Comparison of ENCODE assay signal across 8 cellular contexts in the genomic region with DNA sequence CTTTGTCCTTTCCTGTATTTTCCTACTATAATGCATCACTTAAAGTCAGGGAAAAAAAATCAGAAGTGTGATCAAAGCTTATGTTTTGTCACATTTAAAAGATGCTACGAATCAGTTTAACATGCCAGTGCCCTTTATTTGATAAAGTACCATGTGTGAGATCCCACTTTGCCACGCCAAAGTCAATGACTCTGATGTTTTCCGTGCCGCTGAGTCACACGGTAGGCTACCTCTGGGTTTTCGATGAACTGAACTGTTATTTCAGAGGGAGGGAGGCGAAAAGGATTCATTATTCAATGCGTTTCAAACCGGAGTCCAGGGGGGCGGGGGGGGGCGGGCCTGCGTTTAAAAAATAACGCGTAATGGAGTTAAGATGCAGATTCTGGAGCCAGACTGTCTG.
DNase-seq lines count a peak whose midpoint lies in the region; ATAC-seq, FAIRE-seq and TF ChIP-seq lines count a peak whose summit lies in the region.

No MANE protein-coding gene starts in this region.

- no peak for FAIRE-seq in GM12878 (lab: Jason Lieb, UNC)

- no peak overlapping the region for H2BK120ac ChIP-seq in H9 (ENCODE audit: low read depth, low read length, poor library complexity, severe bottlenecking)

- H3K79me2 ChIP-seq in ACC112 (ENCODE audit: control insufficient read depth, insufficient read depth, low read length, unreplicated experiment) (no peaks in the 10 kb centered on the region), H9 (ENCODE audit: insufficient read depth, low read length) (no peaks in the 10 kb centered on the region), GM12878 (ENCODE audit: control insufficient read depth, insufficient read depth, low read length) (no peaks in the 10 kb centered on the region)

- H2BK20ac ChIP-seq in H9 (ENCODE audit: low read depth, low read length, poor library complexity, severe bottlenecking): no peak overlapping the region

- DNase-seq in H9: no peak
- DNase-seq in GM12878 (ENCODE audit: low read depth, low spot score): no peak
- no peak for DNase-seq in mesothelial cell of epicardium (ENCODE audit: low spot score in 2 of 2, unreplicated experiment in 2 of 2)
- DNase-seq in lower leg skin (ENCODE audit: low spot score in 2 of 2): no peak
- DNase-seq in NCI-H1694 treated with DMSO at 0.1 percent for 48 hours (lab: John Stamatoyannopoulos, UW): no peak
- DNase-seq in effector CD4-positive, alpha-beta T cell: no peak
- DNase-seq in NCI-H1105 treated with DMSO at 0.1 percent for 48 hours (lab: John Stamatoyannopoulos, UW): no peak

- H3K27ac ChIP-seq in ACC112 (ENCODE audit: low read depth, low read length) (peak overlapping the region; percentile 55), H9 (ENCODE audit: insufficient read length, low read depth, low read length) (no peak overlapping the region), GM12878 (ENCODE audit: control insufficient read depth, insufficient read depth) (no peak overlapping the region)

- POLR2A ChIA-PET in GM12878 (lab: Charles Lee): no interaction called here

- H2AFZ ChIP-seq in ACC112 (ENCODE audit: low read length, unreplicated experiment) (peak overlapping the region; percentile 87), H9 (ENCODE audit: low read length) (no peak overlapping the region), GM12878 (ENCODE audit: control insufficient read depth, low read depth, low read length) (peak overlapping the region; percentile 59)

- H3K79me1 ChIP-seq in H9 (ENCODE audit: insufficient read depth, low read depth, low read length, poor library complexity, severe bottlenecking): no peaks in the 10 kb centered on the region

- TF ChIP-seq CTCF in H9 (conservative IDR thresholded peaks at IDR 0.05): no peak
- no peak for TF ChIP-seq CTCF in GM12878 (IDR thresholded peaks at IDR 0.05 in 2 of 3, conservative IDR thresholded peaks at IDR 0.05 in 1 of 3; ENCODE audit: control insufficient read depth in 2 of 3, extremely low read depth in 1 of 3, insufficient read depth in 1 of 3, low read depth in 3 of 3, low read length in 3 of 3)
- TF ChIP-seq CTCF in mesothelial cell of epicardium (IDR thresholded peaks at IDR 0.05; ENCODE audit: unreplicated experiment): no peak
- no peak for TF ChIP-seq CTCF in lower leg skin (IDR thresholded peaks at IDR 0.05)

- H3K14ac ChIP-seq in H9 (ENCODE audit: insufficient read depth, low read length): peak overlapping the region; percentile 28; the same call in 1 of the 2 replicates

- H4K5ac ChIP-seq in H9 (ENCODE audit: insufficient read length, low read depth, low read length): no peak overlapping the region

- WGBS in H9 (ENCODE audit: extremely low coverage, insufficient read length, low lambda C conversion rate): no CpG with 5 or more reads among the region's 14 CpGs
- 1% methylated on average over 14 of the region's 14 CpGs for WGBS in GM12878 (ENCODE audit: insufficient coverage, insufficient replicate concordance, low lambda C conversion rate, missing lambda C conversion rate)
- WGBS in lower leg skin, 2 donors: 4 to 6% methylated on average over 14 of the region's 14 CpGs

- intact Hi-C loops in GM12878 (cut with micrococcal nuclease; ENCODE audit: unreplicated experiment) (loop anchor here (5.0 kb wide), 1 partner anchor 104 kb away; no protein-coding TSS in a partner anchor), lower leg skin (cut with DNase I; ENCODE audit: low total_unique reads) (no loop called here)

- CTCF ChIA-PET in GM12878 (lab: Yijun Ruan, JAX): interaction anchor here (1.3 kb wide), 1 partner anchor 15 kb away, joined by 5 read pairs; no protein-coding TSS in a partner anchor

- TF ChIP-seq EP300 in GM12878 (IDR thresholded peaks at IDR 0.05; ENCODE audit: borderline replicate concordance in 1 of 2, control insufficient read depth in 1 of 2, low read depth in 2 of 2, low read length in 2 of 2): no peak

- H3K36me3 ChIP-seq in ACC112 (ENCODE audit: insufficient read depth, low read length) (no peaks in the 10 kb centered on the region), GM12878 (ENCODE audit: control insufficient read depth in 2 of 2, insufficient read depth in 2 of 2, low read length in 1 of 2) (no peaks in the 10 kb centered on the region)

- BruUV-seq in GM12878 (replicated peaks; lab: Mats Ljungman, UMichigan): no TSS peak

- RAD21 ChIA-PET in GM12878 (lab: Charles Lee; ENCODE audit: unreplicated experiment): interaction anchor here (1.2 to 1.4 kb wide), 2 partner anchors 14 to 107 kb away, joined by 3 to 4 read pairs; no protein-coding TSS in a partner anchor

- in situ Hi-C loops in GM12878 (cut with MboI): no loop called here

- ATAC-seq in GM12878: no peak; the same call in 2 of the 3 replicates

- no peak overlapping the region for H4K8ac ChIP-seq in H9 (replicated peaks; ENCODE audit: insufficient read length, low read depth, low read length)

- no peak overlapping the region for H3K23ac ChIP-seq in H9 (ENCODE audit: insufficient read length, low read depth, low read length)

- no peaks in the 10 kb centered on the region for H3K9me3 ChIP-seq in H9 (ENCODE audit: control insufficient read depth, low read depth, low read length)
- peaks cover 1% of the 10 kb centered on the region for H3K9me3 ChIP-seq in GM12878 (replicated peaks; ENCODE audit: control insufficient read depth, insufficient read depth, low read length)

- H3K4me3 Mint-ChIP-seq in H9 (peak overlapping the region; percentile 53 to 72), mesothelial cell of epicardium (peak overlapping the region; percentile 65)

- TF ChIP-seq POLR2A in GM12878 (IDR thresholded peaks at IDR 0.05; ENCODE audit: low read depth, low read length) (no peak), lower leg skin (IDR thresholded peaks at IDR 0.05) (no peak)

- H4K20me1 ChIP-seq in H9 (ENCODE audit: control insufficient read depth, insufficient read depth, insufficient read length) (no peaks in the 10 kb centered on the region), GM12878 (ENCODE audit: control insufficient read depth, insufficient read depth) (no peaks in the 10 kb centered on the region)

- H3K9me3 Mint-ChIP-seq in H9 (no peaks in the 10 kb centered on the region), mesothelial cell of epicardium (no peaks in the 10 kb centered on the region)

- no peak overlapping the region for H2BK5ac ChIP-seq in H9 (ENCODE audit: insufficient read length, low read length)

- H3K4ac ChIP-seq in H9 (ENCODE audit: low read depth, low read length): no peak overlapping the region

- H3K23me2 ChIP-seq in H9 (ENCODE audit: insufficient read length, low read depth, low read length, poor library complexity, severe bottlenecking): peaks cover 5% of the 10 kb centered on the region

- H3K4me1 Mint-ChIP-seq in H9 (peaks cover 8 to 17% of the 10 kb centered on the region in 2 experiments), mesothelial cell of epicardium (peaks cover 13% of the 10 kb centered on the region)

- H3K18ac ChIP-seq in H9 (ENCODE audit: insufficient read length, low read depth, low read length): no peak overlapping the region

- H2BK12ac ChIP-seq in H9 (ENCODE audit: insufficient read length, low read depth, low read length): no peak overlapping the region

- no peak overlapping the region for H2BK15ac ChIP-seq in H9 (ENCODE audit: low read depth, low read length)

- H3K56ac ChIP-seq in H9 (ENCODE audit: insufficient read length, low read depth, low read length): no peak overlapping the region

- no peaks in the 10 kb centered on the region; a peak in 1 of 7 replicates for H3K36me3 Mint-ChIP-seq in H9 (ENCODE audit: insufficient read depth in 1 of 3, low read depth in 3 of 3)
- H3K36me3 Mint-ChIP-seq in mesothelial cell of epicardium: no peaks in the 10 kb centered on the region

- H3K27me3 ChIP-seq in ACC112 (ENCODE audit: insufficient read depth, low read length) (no peaks in the 10 kb centered on the region), H9 (ENCODE audit: insufficient read depth, low read length) (no peaks in the 10 kb centered on the region), GM12878 (replicated peaks in 1 of 2; ENCODE audit: control insufficient read depth in 2 of 2, insufficient read depth in 2 of 2, low read length in 1 of 2) (peaks cover 0 to 7% of the 10 kb centered on the region in 2 experiments; a peak in 3 of 4 replicates)

- H3K4me3 ChIP-seq in ACC112 (ENCODE audit: low read depth, low read length) (peak overlapping the region; percentile 76), GM12878 (peak overlapping the region; percentile 69; the same call in 1 of the 2 replicates), lower leg skin (ENCODE audit: low read depth, poor library complexity, severe bottlenecking) (no peak overlapping the region)

- H3K9ac ChIP-seq in H9 (ENCODE audit: extremely low read depth, insufficient read length, low read length): no peak overlapping the region
- no peak overlapping the region; the same call in 1 of the 2 replicates for H3K9ac ChIP-seq in GM12878 (ENCODE audit: control insufficient read depth, insufficient read depth, low read length)

- peaks cover 51% of the 10 kb centered on the region for H3K27me3 Mint-ChIP-seq in H9 (ENCODE audit: low read depth)
- peaks cover 40% of the 10 kb centered on the region for H3K27me3 Mint-ChIP-seq in mesothelial cell of epicardium (ENCODE audit: low read depth)

- no peak overlapping the region for H2AK5ac ChIP-seq in H9 (ENCODE audit: insufficient read length, low read length)

- no peak overlapping the region for H4K91ac ChIP-seq in H9 (ENCODE audit: insufficient read length, low read depth, low read length)

- peak overlapping the region; percentile 47 for H3K4me2 ChIP-seq in H9 (ENCODE audit: insufficient read depth, insufficient read length, low read length)
- peak overlapping the region; percentile 86 for H3K4me2 ChIP-seq in GM12878 (ENCODE audit: control insufficient read depth, insufficient read depth)

- H3T11ph ChIP-seq in H9 (ENCODE audit: low read length): no peak overlapping the region

- TF ChIP-seq RAD21 in GM12878 (IDR thresholded peaks at IDR 0.05; ENCODE audit: insufficient read depth, low read depth, low read length): no peak

- H3K4me1 ChIP-seq in ACC112 (ENCODE audit: control insufficient read depth, insufficient read depth, low read length, unreplicated experiment) (peaks cover 6% of the 10 kb centered on the region), H9 (ENCODE audit: insufficient read depth, low read length) (peaks cover 6% of the 10 kb centered on the region; the same call in 1 of the 2 replicates), GM12878 (ENCODE audit: control insufficient read depth, insufficient read depth, low read length) (peaks cover 18% of the 10 kb centered on the region)

- SMC1A ChIA-PET in GM12878 (lab: Charles Lee; ENCODE audit: uncharacterized antibody, unreplicated experiment): interaction anchor here (0.9 to 2.4 kb wide), 3 partner anchors 14 to 64 kb away, joined by 3 to 9 read pairs (median 3); no protein-coding TSS in a partner anchor

- no peak overlapping the region for H3K27ac Mint-ChIP-seq in H9
- H3K27ac Mint-ChIP-seq in mesothelial cell of epicardium: no peak overlapping the region

TF ChIP-seq in GM12878, 131 proteins besides CTCF, POLR2A, EP300 and RAD21 (continues in another document):
- TF ChIP-seq FOS (IDR thresholded peaks at IDR 0.05; ENCODE audit: borderline replicate concordance, extremely low read depth, insufficient read length) (no peak), SREBF2 (IDR thresholded peaks at IDR 0.05; ENCODE audit: low read length) (no peak), ZNF384 (IDR thresholded peaks at IDR 0.05; ENCODE audit: borderline replicate concordance, low read depth, low read length) (no peak), CHD2 (IDR thresholded peaks at IDR 0.05; ENCODE audit: borderline replicate concordance, low read depth, low read length) (no peak)
